In the genomic region with DNA sequence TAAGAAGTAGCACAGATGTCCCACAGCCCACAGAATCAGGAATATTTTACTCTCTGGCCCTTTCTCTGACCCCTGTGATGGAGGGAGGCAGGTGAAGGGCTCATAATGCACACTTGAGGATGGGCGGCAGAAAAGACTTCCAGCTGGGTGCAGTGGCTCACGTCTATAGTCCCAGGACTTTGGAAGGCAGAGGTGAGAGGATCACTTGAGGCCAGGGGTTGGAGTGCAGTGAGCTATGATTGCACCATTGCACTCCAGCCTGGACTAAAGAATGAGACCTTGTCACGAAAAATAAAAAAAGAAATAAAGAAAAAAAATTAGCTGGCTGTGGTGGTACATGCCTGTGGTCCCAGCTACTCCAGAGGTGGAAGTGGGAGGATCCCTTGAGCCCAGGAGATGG, we compare ENCODE assay signal across 38 cellular contexts. TPM values are rescaled to one million over a fixed set of nuclear protein-coding genes. Genes with fewer than 3 reads are reported as not detected.
"Had no signal": no experiment of that assay in that cellular context is flagged by ENCODE, and none has a peak within 500 bp of the region (broad histone marks: within the 10 kb centered on the region; RNA-seq: fewer than 3 reads in every experiment).

No MANE protein-coding gene starts in this region.

- H3K27me3 Mint-ChIP-seq: activated CD4-positive, alpha-beta memory T cell treated with anti-CD3 and anti-CD28 coated beads for 36 hours; activated CD4-positive, alpha-beta T cell treated with anti-CD3 and anti-CD28 coated beads, Interleukin-2, amount 10 ng/mL, durations not matched to agents 24 days and 14 days; activated CD8-positive, alpha-beta T cell treated with anti-CD3 and anti-CD28 coated beads for 36 hours; activated naive CD8-positive, alpha-beta T cell treated with anti-CD3 and anti-CD28 coated beads for 36 hours; activated T-helper 17 cell treated with anti-CD3 and anti-CD28 coated beads, Interleukin-2, amount 50 U/mL, for 72 hours had no signal

- H3K4me1 ChIP-seq: adrenal gland, body of pancreas, breast epithelium had no signal

- H3K9me3 ChIP-seq: adrenal gland, body of pancreas, breast epithelium had no signal

- H3K36me3 ChIP-seq: brain microvascular endothelial cell had no signal

- H3K9me3 Mint-ChIP-seq: activated B cell treated with CpG ODN at 0.5 μM for 24 hours; activated CD4-positive, alpha-beta memory T cell treated with anti-CD3 and anti-CD28 coated beads for 36 hours; activated CD4-positive, alpha-beta T cell treated with anti-CD3 and anti-CD28 coated beads, Interleukin-2, amount 10 ng/mL, durations not matched to agents 24 days and 14 days; activated CD8-positive, alpha-beta T cell treated with anti-CD3 and anti-CD28 coated beads for 36 hours; activated naive CD4-positive, alpha-beta T cell treated with anti-CD3 and anti-CD28 coated beads for 36 hours; activated naive CD4-positive, alpha-beta T cell treated with anti-CD3 and anti-CD28 coated beads, Interleukin-2, amount 50 U/mL, for 72 hours; activated naive CD8-positive, alpha-beta T cell treated with anti-CD3 and anti-CD28 coated beads for 36 hours; activated T-cell treated with anti-CD3 and anti-CD28 coated beads, Interleukin-2, amount 50 U/mL, for 4 hours; activated T-cell treated with anti-CD3 and anti-CD28 coated beads, Interleukin-2, amount 50 U/mL, for 72 hours; activated T-helper 1 cell treated with anti-CD3 and anti-CD28 coated beads, Interleukin-12 subunit alpha, Interleukin-12 subunit beta, Interleukin-2, Interleukin-4 antibody, amounts not matched to agents 30 ng/mL and 10 ng/mL and 1 ng/mL, durations not matched to agents 14 hours and 24 hours and 36 hours; activated T-helper 17 cell treated with anti-CD3 and anti-CD28 coated beads, Interleukin-2, amount 50 U/mL, for 72 hours; T-helper 1 cell treated with Interleukin-12 subunit alpha and Interleukin-12 subunit beta and Interleukin-4 antibody, amounts not matched to agents 30 μg/mL and 1 μg/mL, for 36 hours; T-helper 2 cell treated with Interferon-gamma antibody and Interleukin-4, amounts not matched to agents 5 μg/mL and 100 μg/mL, for 36 hours had no signal

- H3K36me3 Mint-ChIP-seq: activated CD4-positive, alpha-beta memory T cell treated with anti-CD3 and anti-CD28 coated beads for 36 hours; activated naive CD4-positive, alpha-beta T cell treated with anti-CD3 and anti-CD28 coated beads, Interleukin-2, amount 50 U/mL, for 72 hours; activated naive CD8-positive, alpha-beta T cell treated with anti-CD3 and anti-CD28 coated beads for 36 hours had no signal

- H3K27ac Mint-ChIP-seq: activated B cell treated with CpG ODN at 0.5 μM for 24 hours; activated CD4-positive, alpha-beta memory T cell treated with anti-CD3 and anti-CD28 coated beads for 36 hours; activated CD4-positive, alpha-beta T cell treated with anti-CD3 and anti-CD28 coated beads, Interleukin-2, amount 10 ng/mL, durations not matched to agents 24 days and 14 days; activated CD8-positive, alpha-beta T cell treated with anti-CD3 and anti-CD28 coated beads for 36 hours; activated naive CD4-positive, alpha-beta T cell treated with anti-CD3 and anti-CD28 coated beads for 36 hours; activated naive CD8-positive, alpha-beta T cell treated with anti-CD3 and anti-CD28 coated beads for 36 hours; activated T-cell treated with anti-CD3 and anti-CD28 coated beads, Interleukin-2, amount 50 U/mL, for 72 hours; activated T-helper 1 cell treated with anti-CD3 and anti-CD28 coated beads, Interleukin-12 subunit alpha, Interleukin-12 subunit beta, Interleukin-2, Interleukin-4 antibody, amounts not matched to agents 30 ng/mL and 10 ng/mL and 1 ng/mL, durations not matched to agents 14 hours and 24 hours and 36 hours; activated T-helper 17 cell treated with anti-CD3 and anti-CD28 coated beads, Interleukin-2, amount 50 U/mL, for 72 hours; T-helper 1 cell treated with Interleukin-12 subunit alpha and Interleukin-12 subunit beta and Interleukin-4 antibody, amounts not matched to agents 30 μg/mL and 1 μg/mL, for 36 hours; T-helper 2 cell treated with Interferon-gamma antibody and Interleukin-4, amounts not matched to agents 5 μg/mL and 100 μg/mL, for 36 hours had no signal

- ATAC-seq: activated CD8-positive, alpha-beta T cell treated with anti-CD3 and anti-CD28 coated beads for 36 hours; activated naive CD4-positive, alpha-beta T cell treated with anti-CD3 and anti-CD28 coated beads, Interleukin-2, amount 50 U/mL, for 72 hours; activated T-cell treated with anti-CD3 and anti-CD28 coated beads, Interleukin-2, amount 50 U/mL, for 4 hours; activated T-cell treated with anti-CD3 and anti-CD28 coated beads, Interleukin-2, amount 50 U/mL, for 72 hours; activated T-helper 17 cell treated with anti-CD3 and anti-CD28 coated beads, Interleukin-2, amount 50 U/mL, for 72 hours; body of pancreas had no signal

- H3K4me3 ChIP-seq: adrenal gland, body of pancreas, breast epithelium had no signal

- H3K4me3 Mint-ChIP-seq: activated B cell treated with CpG ODN at 0.5 μM for 24 hours; activated CD4-positive, alpha-beta memory T cell treated with anti-CD3 and anti-CD28 coated beads for 36 hours; activated CD4-positive, alpha-beta T cell treated with anti-CD3 and anti-CD28 coated beads, Interleukin-2, amount 10 ng/mL, durations not matched to agents 24 days and 14 days; activated CD8-positive, alpha-beta T cell treated with anti-CD3 and anti-CD28 coated beads for 36 hours; activated naive CD4-positive, alpha-beta T cell treated with anti-CD3 and anti-CD28 coated beads for 36 hours; activated naive CD8-positive, alpha-beta T cell treated with anti-CD3 and anti-CD28 coated beads for 36 hours; activated T-cell treated with anti-CD3 and anti-CD28 coated beads, Interleukin-2, amount 50 U/mL, for 4 hours; activated T-cell treated with anti-CD3 and anti-CD28 coated beads, Interleukin-2, amount 50 U/mL, for 72 hours; activated T-helper 1 cell treated with anti-CD3 and anti-CD28 coated beads, Interleukin-12 subunit alpha, Interleukin-12 subunit beta, Interleukin-2, Interleukin-4 antibody, amounts not matched to agents 30 ng/mL and 10 ng/mL and 1 ng/mL, durations not matched to agents 14 hours and 24 hours and 36 hours; activated T-helper 17 cell treated with anti-CD3 and anti-CD28 coated beads, Interleukin-2, amount 50 U/mL, for 72 hours; T-helper 1 cell treated with Interleukin-12 subunit alpha and Interleukin-12 subunit beta and Interleukin-4 antibody, amounts not matched to agents 30 μg/mL and 1 μg/mL, for 36 hours; T-helper 2 cell treated with Interferon-gamma antibody and Interleukin-4, amounts not matched to agents 5 μg/mL and 100 μg/mL, for 36 hours had no signal

- H3K4me1 Mint-ChIP-seq: activated B cell treated with CpG ODN at 0.5 μM for 24 hours; activated CD4-positive, alpha-beta T cell treated with anti-CD3 and anti-CD28 coated beads, Interleukin-2, amount 10 ng/mL, durations not matched to agents 24 days and 14 days; activated naive CD8-positive, alpha-beta T cell treated with anti-CD3 and anti-CD28 coated beads for 36 hours; activated T-helper 17 cell treated with anti-CD3 and anti-CD28 coated beads, Interleukin-2, amount 50 U/mL, for 72 hours had no signal

- DNase-seq: activated B cell treated with CpG ODN at 0.5 μM for 24 hours; activated CD4-positive, alpha-beta memory T cell treated with anti-CD3 and anti-CD28 coated beads for 36 hours; activated CD4-positive, alpha-beta T cell treated with anti-CD3 and anti-CD28 coated beads for 4 hours; activated CD4-positive, alpha-beta T cell treated with anti-CD3 and anti-CD28 coated beads, Interleukin-2, amount 10 ng/mL, durations not matched to agents 24 days and 14 days; activated CD4-positive, alpha-beta T cell treated with anti-CD3 and anti-CD28 coated beads, Interleukin-2, amount 50 U/mL, for 1 hour; activated CD4-positive, alpha-beta T cell treated with anti-CD3 and anti-CD28 coated beads, Interleukin-2, amount 50 U/mL, for 4 hours; activated CD4-positive, CD25-positive, alpha-beta regulatory T cell treated with anti-CD3 and anti-CD28 coated beads, Interleukin-2, amount 50 U/mL, for 72 hours; activated CD8-positive, alpha-beta memory T cell treated with anti-CD3 and anti-CD28 coated beads, Interleukin-2, amount 50 U/mL, for 4 hours; activated CD8-positive, alpha-beta T cell treated with anti-CD3 and anti-CD28 coated beads for 36 hours; activated effector memory CD4-positive, alpha-beta T cell treated with anti-CD3 and anti-CD28 coated beads, Interleukin-2, amount 50 U/mL, for 16 hours; activated gamma-delta T cell treated with Interleukin-2 at 50 U/mL for 16 hours; activated naive CD4-positive, alpha-beta T cell; activated naive CD4-positive, alpha-beta T cell treated with anti-CD3 and anti-CD28 coated beads for 36 hours; activated naive CD4-positive, alpha-beta T cell treated with anti-CD3 and anti-CD28 coated beads, Interleukin-2, amount 50 U/mL, for 16 hours; activated naive CD8-positive, alpha-beta T cell treated with anti-CD3 and anti-CD28 coated beads for 36 hours; activated T-cell treated with anti-CD3 and anti-CD28 coated beads for 4 hours; activated T-cell treated with anti-CD3 and anti-CD28 coated beads, Interleukin-2, amount 50 U/mL, for 1 hour; activated T-cell treated with anti-CD3 and anti-CD28 coated beads, Interleukin-2, amount 50 U/mL, for 4 hours; activated T-cell treated with anti-CD3 and anti-CD28 coated beads, Interleukin-2, amount 50 U/mL, for 72 hours; adrenal gland; amniotic stem cell; aorta; body of pancreas; brain microvascular endothelial cell; central memory CD4-positive, alpha-beta T cell; T-helper 1 cell; T-helper 2 cell; T-helper 9 cell had no signal

- H3K27me3 ChIP-seq: adrenal gland, body of pancreas, brain microvascular endothelial cell, breast epithelium had no signal

- H3K27ac ChIP-seq: adrenal gland, body of pancreas, brain microvascular endothelial cell, breast epithelium, VCaP had no signal

RNA-seq across cellular contexts. Expression of a gene that starts 13.5 kb away (rescaled TPM):
- total RNA-seq: activated B cell treated with CpG ODN at 0.5 μM for 24 hours; activated CD8-positive, alpha-beta T cell treated with anti-CD3 and anti-CD28 coated beads for 36 hours; activated naive CD4-positive, alpha-beta T cell treated with anti-CD3 and anti-CD28 coated beads for 36 hours; activated T-helper 17 cell treated with anti-CD3 and anti-CD28 coated beads, Interleukin-2, amount 50 U/mL, for 72 hours; body of pancreas; cardiac septum had no signal

RNA-seq across cellular contexts. Expression of a gene that starts 33.3 kb away (rescaled TPM):
- total RNA-seq: activated B cell treated with CpG ODN at 0.5 μM for 24 hours; activated CD4-positive, alpha-beta memory T cell treated with anti-CD3 and anti-CD28 coated beads for 36 hours; activated CD4-positive, alpha-beta T cell treated with anti-CD3 and anti-CD28 coated beads, Interleukin-2, amount 10 ng/mL, durations not matched to agents 24 days and 14 days; activated CD8-positive, alpha-beta memory T cell treated with anti-CD3 and anti-CD28 coated beads for 36 hours; activated CD8-positive, alpha-beta T cell treated with anti-CD3 and anti-CD28 coated beads for 36 hours; activated naive CD4-positive, alpha-beta T cell treated with anti-CD3 and anti-CD28 coated beads for 36 hours; activated naive CD4-positive, alpha-beta T cell treated with anti-CD3 and anti-CD28 coated beads, Interleukin-2, amount 50 U/mL, for 72 hours; activated naive CD8-positive, alpha-beta T cell treated with anti-CD3 and anti-CD28 coated beads for 36 hours; activated T-helper 1 cell treated with anti-CD3 and anti-CD28 coated beads, Interleukin-12 subunit alpha, Interleukin-12 subunit beta, Interleukin-2, Interleukin-4 antibody, amounts not matched to agents 30 ng/mL and 10 ng/mL and 1 ng/mL, durations not matched to agents 14 hours and 24 hours and 36 hours; adrenal gland; astrocyte; body of pancreas; cardiac septum had no signal
